In genomic region chr7:512541-513311, GRCh38 we compare ENCODE assay signal across 14 cellular contexts. TPM values are rescaled to one million over a fixed set of nuclear protein-coding genes. Genes with fewer than 3 reads are reported as not detected.
DNase-seq lines count a peak whose midpoint lies in the region; ATAC-seq, FAIRE-seq and TF ChIP-seq lines count a peak whose summit lies in the region.
"Had no signal": no experiment of that assay in that cellular context is flagged by ENCODE, and none has a peak within 500 bp of the region (broad histone marks: within the 10 kb centered on the region; RNA-seq: fewer than 3 reads in every experiment).

No MANE protein-coding gene starts in this region.

- H3K4me3 Mint-ChIP-seq in WTC11: no peak overlapping the region
- H3K4me3 Mint-ChIP-seq: central memory CD8-positive, alpha-beta T cell had no signal

- intact Hi-C loops in tibial artery (cut with DNase I; ENCODE audit: low total_unique reads): loop anchor here (10.0 kb wide), 2 partner anchors 178 to 262 kb away; no protein-coding TSS in a partner anchor

- no peaks in the 10 kb centered on the region for H3K27me3 ChIP-seq in keratinocyte (ENCODE audit: control insufficient read depth, extremely low read depth, insufficient read depth, low read length)
- no peaks in the 10 kb centered on the region for H3K27me3 ChIP-seq in tibial artery
- H3K27me3 ChIP-seq: testis had no signal

- no peak overlapping the region for H2AFZ ChIP-seq in keratinocyte (ENCODE audit: control insufficient read depth, low read length)

- no peak for ATAC-seq in WTC11
- no peak for ATAC-seq in HG03354 (IDR thresholded peaks at IDR 0.05; ENCODE audit: poor library complexity, severe bottlenecking, unreplicated experiment)

- H3K9me3 ChIP-seq in keratinocyte (ENCODE audit: control insufficient read depth, low read depth, low read length) (no peaks in the 10 kb centered on the region), tibial artery (no peaks in the 10 kb centered on the region)
- H3K9me3 ChIP-seq: testis had no signal

- dilution Hi-C loops in keratinocyte (cut with MboI; ENCODE audit: extremely low pct_ligation_motif_present, low sequenced_read_pairs): no loop called here

- POLR2A ChIA-PET in WTC11 (lab: Charles Lee): no interaction called here

- H3K79me2 ChIP-seq in keratinocyte (ENCODE audit: control insufficient read depth, insufficient read depth, low read length): peaks cover 67% of the 10 kb centered on the region

- peak overlapping the region; percentile 66 for H3K4me2 ChIP-seq in keratinocyte (ENCODE audit: control insufficient read depth, extremely low read depth, insufficient read depth, low read depth, low read length)

- no peaks in the 10 kb centered on the region for H3K9me1 ChIP-seq in keratinocyte (ENCODE audit: control insufficient read depth, extremely low read depth, insufficient read depth, low read length)

- peak overlapping the region; percentile 89 for H3K27ac Mint-ChIP-seq in WTC11

- peaks cover 17% of the 10 kb centered on the region; the same call in 1 of the 2 replicates for H3K36me3 Mint-ChIP-seq in WTC11
- H3K36me3 Mint-ChIP-seq: natural killer cell treated with Interleukin-12 subunit alpha and Interleukin-12 subunit beta and Interleukin-15 and Interleukin-18, amount 100 ng/mL, for 72 hours had no signal

- peak; percentile 26 for FAIRE-seq in keratinocyte (lab: Jason Lieb, UNC)

- CTCF ChIA-PET in WTC11 (lab: Charles Lee): interaction anchor here (1.3 to 1.4 kb wide), 2 partner anchors 61 to 191 kb away, joined by 3 to 4 read pairs; no protein-coding TSS in a partner anchor

- H3K4me3 ChIP-seq in keratinocyte (ENCODE audit: control insufficient read depth in 2 of 3, extremely low read depth in 1 of 3, insufficient read depth in 2 of 3, low read depth in 1 of 3, low read length in 3 of 3) (peak overlapping the region in 2 of 3 experiments; percentile 20 to 38), tibial artery (peak overlapping the region; percentile 42 to 96)
- H3K4me3 ChIP-seq: testis had no signal

- peaks cover 34% of the 10 kb centered on the region for H3K4me1 Mint-ChIP-seq in WTC11

- H3K36me3 ChIP-seq in keratinocyte (ENCODE audit: control insufficient read depth in 2 of 2, extremely low read depth in 1 of 2, insufficient read depth in 2 of 2, low read length in 2 of 2) (peaks cover 18 to 22% of the 10 kb centered on the region in 2 experiments), tibial artery (peaks cover 30 to 50% (median 46%) of the 10 kb centered on the region in 3 donors)

- H3K4me1 ChIP-seq in keratinocyte (ENCODE audit: control insufficient read depth, extremely low read depth, insufficient read depth, low read length) (peaks cover 48% of the 10 kb centered on the region), tibial artery (peaks cover 0 to 84% (median 58%) of the 10 kb centered on the region in 4 donors)

- peak; percentile 44 for DNase-seq in NCI-H345 (lab: John Stamatoyannopoulos, UW)
- no peak for DNase-seq in NCI-H345 treated with DMSO at 0.1 percent for 48 hours (lab: John Stamatoyannopoulos, UW; ENCODE audit: unreplicated experiment)
- no peak for DNase-seq in WTC11 (ENCODE audit: low spot score)
- no peak for DNase-seq in keratinocyte (ENCODE audit: low read depth, low spot score)
- peak in 1 of 2 donors; percentile 89 for DNase-seq in tibial artery
- no peak for DNase-seq in NCI-H2227 (lab: John Stamatoyannopoulos, UW; ENCODE audit: unreplicated experiment)
- DNase-seq in dedifferentiated amniotic fluid mesenchymal stem cell (ENCODE audit: extremely low spot score): no peak
- DNase-seq: activated T-cell treated with anti-CD3 and anti-CD28 coated beads for 4 hours, GF-D8, NCI-H2171, testis had no signal

- H3K27ac ChIP-seq in keratinocyte (ENCODE audit: control insufficient read depth, insufficient read depth, low read length) (peak overlapping the region; percentile 42), tibial artery (peak overlapping the region; percentile 96 to 99)
- H3K27ac ChIP-seq: testis had no signal

- H4K20me1 ChIP-seq in keratinocyte (ENCODE audit: control insufficient read depth, extremely low read depth, insufficient read depth, low read length): peaks cover 7% of the 10 kb centered on the region

- no peak for TF ChIP-seq CTCF in WTC11 (IDR thresholded peaks at IDR 0.05)
- TF ChIP-seq CTCF in keratinocyte (optimal IDR thresholded peaks at IDR 0.05 in 1 of 3, IDR thresholded peaks at IDR 0.05 in 1 of 3, conservative IDR thresholded peaks at IDR 0.05 in 1 of 3; ENCODE audit: extremely low read depth in 1 of 3, insufficient read depth in 2 of 3, low read length in 3 of 3): no peak
- TF ChIP-seq CTCF in tibial artery (IDR thresholded peaks at IDR 0.05): no peak

- peak overlapping the region; percentile 54 for H3K9ac ChIP-seq in keratinocyte (ENCODE audit: control insufficient read depth, extremely low read depth, insufficient read depth, low read length)

- peaks cover 1% of the 10 kb centered on the region; the same call in 1 of the 2 replicates for H3K27me3 Mint-ChIP-seq in WTC11 (ENCODE audit: low read depth)

- no peaks in the 10 kb centered on the region for H3K9me3 Mint-ChIP-seq in WTC11
- H3K9me3 Mint-ChIP-seq: central memory CD8-positive, alpha-beta T cell; natural killer cell treated with Interleukin-12 subunit alpha and Interleukin-12 subunit beta and Interleukin-15 and Interleukin-18, amount 100 ng/mL, for 72 hours had no signal

TF ChIP-seq in WTC11, 78 proteins besides CTCF, POLR2A, EP300 and RAD21:
- TF ChIP-seq SMAD4 (CRISPR knock-in tag; IDR thresholded peaks at IDR 0.05): no peak

RNA-seq across cellular contexts. Expression of gene PDGFA, which starts 6.9 kb away (rescaled TPM):
- total RNA-seq in WTC11 (2021): 114 to 131 TPM (median 129 TPM) in 3 replicates
- 12.4 to 22.6 TPM (median 14.8 TPM) in 3 replicates for polyA plus RNA-seq in keratinocyte
- polyA plus RNA-seq in keratinocyte (2011; ENCODE audit: low read depth): 10.9 TPM
- polyA plus RNA-seq in keratinocyte (2011; cell fraction: cytosol; rRNA removed): 9.2 and 13.0 TPM in 2 replicates
- polyA plus RNA-seq in keratinocyte (2011; cell fraction: nucleus; rRNA removed): 23.9 and 25.3 TPM in 2 replicates
- polyA plus RNA-seq in keratinocyte (2012; ENCODE audit: low replicate concordance): 13.5 and 21.9 TPM in 2 replicates
- polyA minus RNA-seq in keratinocyte: 36.1 to 45.4 TPM (median 43.7 TPM) in 3 replicates
- 110 TPM for polyA minus RNA-seq in keratinocyte (2011; cell fraction: cytosol; rRNA and poly(A)+ RNA removed)
- polyA minus RNA-seq in keratinocyte (2011; cell fraction: nucleus; rRNA and poly(A)+ RNA removed): 26.0 and 30.8 TPM in 2 replicates
